ENCODE assay signal across 12 cellular contexts in the genomic region with DNA sequence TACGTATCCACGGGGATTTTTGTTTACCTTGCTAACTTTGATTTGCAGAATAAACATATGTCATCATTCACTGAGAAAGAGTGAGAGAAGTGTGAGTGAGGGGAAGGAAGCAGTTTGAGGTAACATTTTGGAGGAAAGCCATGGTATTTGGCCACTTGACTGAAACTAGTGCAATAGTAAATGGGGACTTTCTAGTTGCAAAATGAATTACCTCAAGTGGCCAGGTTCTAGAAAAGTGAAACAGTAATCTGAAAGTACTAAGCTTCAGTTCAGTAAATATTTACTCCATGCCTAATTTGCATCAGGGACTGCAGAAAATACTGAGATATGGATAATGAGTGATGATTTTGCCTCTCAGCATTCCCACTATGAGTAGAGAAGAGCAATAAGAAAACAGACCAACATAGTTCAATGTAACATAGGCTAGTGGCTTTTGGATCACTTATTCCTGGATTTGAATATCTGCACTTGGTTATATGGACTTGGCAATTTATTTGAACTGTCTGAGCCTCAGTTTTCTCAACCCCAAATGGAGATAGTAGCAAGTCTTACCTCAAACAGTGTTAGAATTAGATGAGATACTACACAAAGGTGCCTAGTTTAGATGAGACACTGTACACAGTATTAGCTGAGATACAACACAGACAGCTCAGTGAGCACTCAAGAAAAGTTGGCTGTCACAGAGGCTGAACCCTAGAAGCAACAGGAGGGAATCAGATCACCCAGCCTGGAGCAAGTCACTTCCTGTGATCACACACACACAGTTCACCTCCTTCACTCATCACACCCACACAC.
DNase-seq lines count a peak whose midpoint lies in the region; ATAC-seq and TF ChIP-seq lines count a peak whose summit lies in the region.
"Had no signal": no experiment of that assay in that cellular context is flagged by ENCODE, and none has a peak within 500 bp of the region (broad histone marks: within the 10 kb centered on the region; RNA-seq: fewer than 3 reads in every experiment).

No MANE protein-coding gene starts in this region.

- no peak for TF ChIP-seq EP300 in stomach (IDR thresholded peaks at IDR 0.05)

- H3K36me3 ChIP-seq in stomach, result no peaks in the 10 kb centered on the region
- H3K36me3 ChIP-seq: BLaER1 had no signal

- TF ChIP-seq POLR2A in stomach (IDR thresholded peaks at IDR 0.05), result no peak

- DNase-seq in fibroblast of pulmonary artery (ENCODE audit: low read depth) (peak; percentile 3), stomach (no peak), NCI-H1694 (lab: John Stamatoyannopoulos, UW) (no peak), HK-2 (ENCODE audit: unreplicated experiment) (no peak)
- DNase-seq: cortex of kidney, posterior cingulate gyrus had no signal

- no peak overlapping the region for H3K4me3 ChIP-seq in fibroblast of pulmonary artery (replicated peaks; ENCODE audit: low read depth, low read length)
- H3K4me3 ChIP-seq in stomach, result no peak overlapping the region
- H3K4me3 ChIP-seq: BLaER1 had no signal

- H3K27me3 ChIP-seq in stomach, result no peaks in the 10 kb centered on the region
- H3K27me3 ChIP-seq: BLaER1 had no signal

- ATAC-seq in GM18868 (IDR thresholded peaks at IDR 0.05; ENCODE audit: unreplicated experiment), result peak; percentile 90
- ATAC-seq in GM21717 (IDR thresholded peaks at IDR 0.05; ENCODE audit: unreplicated experiment), result peak; percentile 88
- peak; percentile 71 for ATAC-seq in HG03135 (IDR thresholded peaks at IDR 0.05; ENCODE audit: unreplicated experiment)
- ATAC-seq in SK-N-SH treated with all-trans-retinoic acid at 6 μM for 48 hours, result no peak
- ATAC-seq: Right ventricle myocardium inferior had no signal

- WGBS in stomach, 5 donors, result 40 to 56% (median 43%) methylated on average over 2 of the region's 2 CpGs

- no peaks in the 10 kb centered on the region for H3K9me3 ChIP-seq in stomach
- H3K9me3 ChIP-seq: BLaER1 had no signal

- no peak overlapping the region for H3K27ac ChIP-seq in stomach
- H3K27ac ChIP-seq: BLaER1 had no signal

- H3K4me1 ChIP-seq in stomach, result no peaks in the 10 kb centered on the region
- H3K4me1 ChIP-seq: BLaER1 had no signal

- TF ChIP-seq CTCF in fibroblast of pulmonary artery (IDR thresholded peaks at IDR 0.05; ENCODE audit: low read length, missing control alignments) (no peak), stomach (IDR thresholded peaks at IDR 0.05) (no peak)

- intact Hi-C loops in stomach (cut with DNase I; ENCODE audit: low total_unique reads), result no loop called here

TF ChIP-seq in SK-N-SH treated with all-trans-retinoic acid at 6 μM for 48 hours, 23 proteins besides CTCF, POLR2A, EP300 and RAD21:
- TF ChIP-seq TSHZ2 (CRISPR knock-in tag; IDR thresholded peaks at IDR 0.05) (no peak), ISL1 (CRISPR knock-in tag; IDR thresholded peaks at IDR 0.05) (no peak), ZFP3 (CRISPR knock-in tag; IDR thresholded peaks at IDR 0.05) (no peak), ZFP30 (CRISPR knock-in tag; IDR thresholded peaks at IDR 0.05) (no peak), CREB5 (CRISPR knock-in tag; IDR thresholded peaks at IDR 0.05; ENCODE audit: low read depth) (no peak), TOX (CRISPR knock-in tag; IDR thresholded peaks at IDR 0.05; ENCODE audit: borderline replicate concordance) (no peak), CSDC2 (CRISPR knock-in tag; IDR thresholded peaks at IDR 0.05) (no peak)
TF ChIP-seq in SK-N-SH treated with all-trans-retinoic acid at 6 μM for 48 hours: peak in this region for 0.
